ENCODE assay signal across 13 cellular contexts in genomic region chr22:27895600-27895999, GRCh38. TPM values are rescaled to one million over a fixed set of nuclear protein-coding genes. Genes with fewer than 3 reads are reported as not detected.
DNase-seq lines count a peak whose midpoint lies in the region; ATAC-seq, FAIRE-seq and TF ChIP-seq lines count a peak whose summit lies in the region.
"Had no signal": no experiment of that assay in that cellular context is flagged by ENCODE, and none has a peak within 500 bp of the region (broad histone marks: within the 10 kb centered on the region; RNA-seq: fewer than 3 reads in every experiment).

No MANE protein-coding gene starts in this region.

- H2AFZ ChIP-seq in GM12878 (ENCODE audit: control insufficient read depth, low read depth, low read length) = no peak overlapping the region

- no peak overlapping the region; the same call in 1 of the 2 replicates for H3K4me3 ChIP-seq in GM12878
- H3K4me3 ChIP-seq in left lung = no peak overlapping the region
- H3K4me3 ChIP-seq: suprapubic skin had no signal

- H3K27me3 ChIP-seq in GM12878 (replicated peaks in 1 of 2; ENCODE audit: control insufficient read depth in 2 of 2, insufficient read depth in 2 of 2, low read length in 1 of 2) = no peaks in the 10 kb centered on the region
- no peaks in the 10 kb centered on the region for H3K27me3 ChIP-seq in left lung
- H3K27me3 ChIP-seq: suprapubic skin had no signal

- in situ Hi-C loops in GM12878 (cut with MboI) = no loop called here

- peak; percentile 76 for DNase-seq in GM12878 (ENCODE audit: low read depth, low spot score)
- no peak for DNase-seq in left lung
- DNase-seq in cortex of kidney (lab: John Stamatoyannopoulos, UW) = no peak
- DNase-seq in T-helper 9 cell = no peak
- DNase-seq: activated naive CD4-positive, alpha-beta T cell treated with anti-CD3 and anti-CD28 coated beads, Interleukin-2, amount 50 U/mL, for 16 hours; naive B cell; NCI-H1105 treated with DMSO at 0.1 percent for 48 hours; PC-3 had no signal

- peak overlapping the region; percentile 74 for H3K4me2 ChIP-seq in GM12878 (ENCODE audit: control insufficient read depth, insufficient read depth)

- WGBS in GM12878 (ENCODE audit: insufficient coverage, insufficient replicate concordance, low lambda C conversion rate, missing lambda C conversion rate) = 1% methylated on average over 4 of the region's 4 CpGs

- peak overlapping the region; percentile 75 for H3K27ac ChIP-seq in GM12878 (ENCODE audit: control insufficient read depth, insufficient read depth)
- no peak overlapping the region for H3K27ac ChIP-seq in left lung
- H3K27ac ChIP-seq: suprapubic skin had no signal

- POLR2A ChIA-PET in GM12878 (lab: Charles Lee) = interaction anchor here (0.6 to 0.7 kb wide), 2 partner anchors 8 to 1223 kb away, joined by 3 to 9 read pairs; no protein-coding TSS in a partner anchor

- H3K4me1 ChIP-seq in GM12878 (ENCODE audit: control insufficient read depth, insufficient read depth, low read length) (peaks cover 19% of the 10 kb centered on the region), left lung (no peaks in the 10 kb centered on the region)
- H3K4me1 ChIP-seq: suprapubic skin had no signal

- SMC1A ChIA-PET in GM12878 (lab: Charles Lee; ENCODE audit: uncharacterized antibody, unreplicated experiment) = interaction anchor here (1.5 to 8.1 kb wide), 3 partner anchors 12 to 41 kb away, joined by 4 to 65 read pairs (median 6); partner anchors contain the start of gene PITPNB

- RAD21 ChIA-PET in GM12878 (lab: Charles Lee; ENCODE audit: unreplicated experiment) = interaction anchor here (0.7 to 1.7 kb wide), 4 partner anchors 20 to 818 kb away, joined by 3 to 6 read pairs (median 3); partner anchors contain the start of gene PITPNB

- H3K79me2 ChIP-seq in GM12878 (ENCODE audit: control insufficient read depth, insufficient read depth, low read length) = no peaks in the 10 kb centered on the region; the same call in none of the 2 replicates

- no peak for TF ChIP-seq CTCF in GM12878 (IDR thresholded peaks at IDR 0.05 in 2 of 3, conservative IDR thresholded peaks at IDR 0.05 in 1 of 3; ENCODE audit: control insufficient read depth in 2 of 3, extremely low read depth in 1 of 3, insufficient read depth in 1 of 3, low read depth in 3 of 3, low read length in 3 of 3)
- no peak for TF ChIP-seq CTCF in left lung (IDR thresholded peaks at IDR 0.05)

- H3K9me3 ChIP-seq in GM12878 (replicated peaks; ENCODE audit: control insufficient read depth, insufficient read depth, low read length) (no peaks in the 10 kb centered on the region), left lung (no peaks in the 10 kb centered on the region)
- H3K9me3 ChIP-seq: suprapubic skin had no signal

- TF ChIP-seq EP300 in GM12878 (IDR thresholded peaks at IDR 0.05; ENCODE audit: borderline replicate concordance in 1 of 2, control insufficient read depth in 1 of 2, low read depth in 2 of 2, low read length in 2 of 2) = peak; percentile 75 to 79; a peak in 2 of 4 replicates

- TF ChIP-seq POLR2A in GM12878 (IDR thresholded peaks at IDR 0.05; ENCODE audit: low read depth, low read length) = no peak

- ATAC-seq in GM18517 (IDR thresholded peaks at IDR 0.05; ENCODE audit: unreplicated experiment) (peak; percentile 79), GM19463 (IDR thresholded peaks at IDR 0.05; ENCODE audit: unreplicated experiment) (peak; percentile 92), HG02981 (IDR thresholded peaks at IDR 0.05; ENCODE audit: unreplicated experiment) (peak; percentile 93), GM12878 (peak; percentile 98), HG03025 (IDR thresholded peaks at IDR 0.05; ENCODE audit: low FRiP score, unreplicated experiment) (no peak), left lung (no peak)
- ATAC-seq: PC-3 had no signal

- peak; percentile 96 for FAIRE-seq in GM12878 (lab: Jason Lieb, UNC)

- no peak for TF ChIP-seq RAD21 in GM12878 (IDR thresholded peaks at IDR 0.05; ENCODE audit: insufficient read depth, low read depth, low read length)

- BruUV-seq in GM12878 (replicated peaks; lab: Mats Ljungman, UMichigan) = no TSS peak

- CTCF ChIA-PET in GM12878 (lab: Yijun Ruan, JAX) = interaction anchor here (0.7 to 3.5 kb wide), 6 partner anchors 10 to 42 kb away, joined by 3 to 19 read pairs (median 5); partner anchors contain the start of gene PITPNB

- H3K9ac ChIP-seq in GM12878 (ENCODE audit: control insufficient read depth, insufficient read depth, low read length) = no peak overlapping the region

- intact Hi-C loops in GM12878 (cut with micrococcal nuclease; ENCODE audit: unreplicated experiment) = no loop called here
- intact Hi-C loops in left lung (cut with DNase I) = no loop called here

- H3K36me3 ChIP-seq in GM12878 (ENCODE audit: control insufficient read depth in 2 of 2, insufficient read depth in 2 of 2, low read length in 1 of 2) (peaks cover 9 to 39% of the 10 kb centered on the region in 2 experiments), left lung (peaks cover 0 to 92% of the 10 kb centered on the region in 2 donors)

- no peaks in the 10 kb centered on the region for H4K20me1 ChIP-seq in GM12878 (ENCODE audit: control insufficient read depth, insufficient read depth)

TF ChIP-seq in GM12878, 131 proteins besides CTCF, POLR2A, EP300 and RAD21 (continues in another document):
- TF ChIP-seq ATF2 (IDR thresholded peaks at IDR 0.05; ENCODE audit: low read length) = peak; percentile 74
- peak; percentile 16 to 27; a peak in 3 of 4 replicates for TF ChIP-seq IKZF2 (IDR thresholded peaks at IDR 0.05)
- TF ChIP-seq CREM (IDR thresholded peaks at IDR 0.05; ENCODE audit: low read depth) = peak; percentile 70
- no peak for TF ChIP-seq KAT2A (conservative IDR thresholded peaks at IDR 0.05; ENCODE audit: control insufficient read depth, low read depth, low read length)
- TF ChIP-seq RELB (IDR thresholded peaks at IDR 0.05; ENCODE audit: low read depth) = 0 out of 2 replicates have a peak, but pooled peaks have one; percentile 8
- TF ChIP-seq POLR2AphosphoS5 (IDR thresholded peaks at IDR 0.05; ENCODE audit: low read length) = peak; percentile 63; the same call in 1 of the 2 replicates
- peak; percentile 61; the same call in 1 of the 2 replicates for TF ChIP-seq BCL11A (IDR thresholded peaks at IDR 0.05; ENCODE audit: low read depth, low read length)
- TF ChIP-seq NFYA (IDR thresholded peaks at IDR 0.05; ENCODE audit: borderline replicate concordance, low read depth, low read length) = no peak
- TF ChIP-seq JUND (IDR thresholded peaks at IDR 0.05; ENCODE audit: low read depth, low read length) = peak; percentile 90
- no peak for TF ChIP-seq USF2 (IDR thresholded peaks at IDR 0.05; ENCODE audit: borderline replicate concordance, low read depth, low read length)
- TF ChIP-seq SMAD1 (IDR thresholded peaks at IDR 0.05; ENCODE audit: low read depth, partially characterized antibody) = no peak
- TF ChIP-seq NFXL1 (IDR thresholded peaks at IDR 0.05; ENCODE audit: borderline replicate concordance) = no peak
- TF ChIP-seq NR2F1 (conservative IDR thresholded peaks at IDR 0.05) = peak; percentile 78
- TF ChIP-seq JUNB (IDR thresholded peaks at IDR 0.05) = peak; percentile 91

RNA-seq across cellular contexts. Expression of gene PITPNB, which starts 23.5 kb away (rescaled TPM):
- total RNA-seq in GM12878 (2013; cell fraction: nucleolus; rRNA removed) = 136 and 166 TPM in 2 replicates
- 19.7 and 20.1 TPM in 2 replicates for total RNA-seq in GM12878 (2014; rRNA removed)
- total RNA-seq in GM12878 (2014; rRNA removed; fragmentation: Illumina TruSeq; extraction: Trizol) = 24.8 and 25.4 TPM in 2 replicates
- total RNA-seq in GM12878 (2021) = 73.0 and 75.9 TPM in 2 replicates
- 35.7 TPM for polyA plus RNA-seq in GM12878 (2011; ENCODE audit: low read depth)
- 76.4 and 76.9 TPM in 2 replicates for polyA plus RNA-seq in GM12878 (2011; rRNA removed)
- polyA plus RNA-seq in GM12878 (2011; cell fraction: cytosol; rRNA removed) = 28.0 and 33.3 TPM in 2 replicates
- 75.8 and 82.1 TPM in 2 replicates for polyA plus RNA-seq in GM12878 (2011; cell fraction: nucleus; rRNA removed)
- polyA plus RNA-seq in GM12878 (2012) = 43.7 and 47.0 TPM in 2 replicates
- 76.1 and 97.2 TPM in 2 replicates for polyA plus RNA-seq in GM12878 (2014; fragmentation: Illumina TruSeq; extraction: Trizol)
- polyA plus RNA-seq in GM12878 (2014; fragmentation: Nextera tagmentation; extraction: Ambion mirVana) = 10 to 100 TPM; 43.5 to 52.8 TPM
- polyA plus RNA-seq in GM12878 (2014; rRNA removed) = 47.0 and 53.9 TPM in 2 replicates
- 100 to 1,000 TPM; 109 to 116 TPM for polyA plus RNA-seq in GM12878 (2016; fragmentation: Nextera tagmentation; extraction: Ambion mirVana)
- polyA minus RNA-seq in GM12878 (2011; rRNA and poly(A)+ RNA removed) = 47.2 and 68.1 TPM in 2 replicates
- polyA minus RNA-seq in GM12878 (2011; cell fraction: cytosol; rRNA and poly(A)+ RNA removed) = 17.6 and 22.0 TPM in 2 replicates
- polyA minus RNA-seq in GM12878 (2011; cell fraction: nucleus; rRNA and poly(A)+ RNA removed) = 48.7 and 96.4 TPM in 2 replicates
- total RNA-seq in left lung = 10 to 100 TPM; 51.1 to 59.0 TPM

Comparison
In these comparisons a context has a peak if more than half of its experiments do, and no peak if none do; other contexts are left out.
1. ATAC-seq: peak in GM18517 (single experiment), GM19463 (single experiment), HG02981 (single experiment) and GM12878 (single experiment); none in HG03025 (single experiment) and left lung (single experiment).